Comparison of ENCODE assay signal across 8 cellular contexts in genomic region chr9:128902351-128903078, GRCh38. TPM values are rescaled to one million over a fixed set of nuclear protein-coding genes. Genes with fewer than 3 reads are reported as not detected.
DNase-seq lines count a peak whose midpoint lies in the region; ATAC-seq, FAIRE-seq and TF ChIP-seq lines count a peak whose summit lies in the region.

No MANE protein-coding gene starts in this region.

- H3K9ac ChIP-seq in H9 (ENCODE audit: extremely low read depth, insufficient read length, low read length) (no peak overlapping the region), kidney (ENCODE audit: low read length in 2 of 2) (no peak overlapping the region)

- intact Hi-C loops in kidney (cut with DNase I), result no loop called here

- no peak overlapping the region for H2AK5ac ChIP-seq in H9 (ENCODE audit: insufficient read length, low read length)

- H2AFZ ChIP-seq in H9 (ENCODE audit: low read length), result no peak overlapping the region

- H3K36me3 Mint-ChIP-seq in H9 (ENCODE audit: insufficient read depth in 1 of 3, low read depth in 3 of 3) (peaks cover 10 to 21% (median 12%) of the 10 kb centered on the region in 3 experiments), nephron progenitor cell (ENCODE audit: low read depth) (peaks cover 4% of the 10 kb centered on the region)
- peaks cover 9% of the 10 kb centered on the region for H3K36me3 Mint-ChIP-seq in activated T-cell treated with anti-CD3 and anti-CD28 coated beads, Interleukin-2, amount 50 U/mL, for 4 hours (ENCODE audit: insufficient read depth)

- no peak overlapping the region for H2BK12ac ChIP-seq in H9 (ENCODE audit: insufficient read length, low read depth, low read length)

- H3K9me3 ChIP-seq in H9 (ENCODE audit: control insufficient read depth, low read depth, low read length), result no peaks in the 10 kb centered on the region
- H3K9me3 ChIP-seq in kidney (ENCODE audit: control insufficient read depth in 1 of 2, low read length in 2 of 2), result no peaks in the 10 kb centered on the region

- H3K27ac Mint-ChIP-seq in H9 (peak overlapping the region; percentile 40 to 68 (median 47); a peak in 2 of 7 replicates), nephron progenitor cell (no peak overlapping the region)

- H3K36me3 ChIP-seq in kidney (ENCODE audit: control insufficient read depth in 1 of 2, insufficient read depth in 2 of 2, low read length in 2 of 2), result peaks cover 3 to 4% of the 10 kb centered on the region in 2 donors

- no peak overlapping the region for H3K4ac ChIP-seq in H9 (ENCODE audit: low read depth, low read length)

- H3K23ac ChIP-seq in H9 (ENCODE audit: insufficient read length, low read depth, low read length), result no peak overlapping the region

- no peaks in the 10 kb centered on the region for H3K27me3 ChIP-seq in H9 (ENCODE audit: insufficient read depth, low read length)

- H4K91ac ChIP-seq in H9 (ENCODE audit: insufficient read length, low read depth, low read length), result no peak overlapping the region

- peaks cover 3% of the 10 kb centered on the region; the same call in 1 of the 2 replicates for H3K79me2 ChIP-seq in H9 (ENCODE audit: insufficient read depth, low read length)

- H2BK5ac ChIP-seq in H9 (ENCODE audit: insufficient read length, low read length), result no peak overlapping the region

- WGBS in H9 (ENCODE audit: extremely low coverage, insufficient read length, low lambda C conversion rate), result no CpG with 5 or more reads among the region's 23 CpGs

- no peak overlapping the region for H4K8ac ChIP-seq in H9 (replicated peaks; ENCODE audit: insufficient read length, low read depth, low read length)

- H3K4me3 ChIP-seq in kidney (ENCODE audit: low read length in 2 of 2), result no peak overlapping the region

- no peak overlapping the region for H2BK15ac ChIP-seq in H9 (ENCODE audit: low read depth, low read length)

- no peak for TF ChIP-seq CTCF in H9 (conservative IDR thresholded peaks at IDR 0.05)
- no peak for TF ChIP-seq CTCF in kidney (IDR thresholded peaks at IDR 0.05; ENCODE audit: borderline replicate concordance, extremely low read depth, insufficient read depth)
- no peak for TF ChIP-seq CTCF in nephron progenitor cell (IDR thresholded peaks at IDR 0.05)

- H3K4me1 ChIP-seq in H9 (ENCODE audit: insufficient read depth, low read length), result no peaks in the 10 kb centered on the region
- H3K4me1 ChIP-seq in kidney (ENCODE audit: control insufficient read depth in 1 of 2, insufficient read depth in 1 of 2, low read depth in 1 of 2, low read length in 2 of 2), result peaks cover 0 to 3% of the 10 kb centered on the region in 2 donors

- no peak overlapping the region for H3K14ac ChIP-seq in H9 (ENCODE audit: insufficient read depth, low read length)

- no peak overlapping the region for H2BK20ac ChIP-seq in H9 (ENCODE audit: low read depth, low read length, poor library complexity, severe bottlenecking)

- no peaks in the 10 kb centered on the region for H3K23me2 ChIP-seq in H9 (ENCODE audit: insufficient read length, low read depth, low read length, poor library complexity, severe bottlenecking)

- H3K9me3 Mint-ChIP-seq in H9, result no peaks in the 10 kb centered on the region
- no peaks in the 10 kb centered on the region for H3K9me3 Mint-ChIP-seq in activated T-cell treated with anti-CD3 and anti-CD28 coated beads, Interleukin-2, amount 50 U/mL, for 4 hours
- H3K9me3 Mint-ChIP-seq in nephron progenitor cell, result no peaks in the 10 kb centered on the region

- H3K4me3 Mint-ChIP-seq in H9 (no peak overlapping the region), nephron progenitor cell (no peak overlapping the region)
- peak overlapping the region; percentile 69 for H3K4me3 Mint-ChIP-seq in activated T-cell treated with anti-CD3 and anti-CD28 coated beads, Interleukin-2, amount 50 U/mL, for 4 hours

- no peak overlapping the region for H3K27ac ChIP-seq in H9 (ENCODE audit: insufficient read length, low read depth, low read length)
- no peak overlapping the region for H3K27ac ChIP-seq in kidney (ENCODE audit: low read depth in 2 of 2, low read length in 2 of 2)

- no peak overlapping the region for H3K4me2 ChIP-seq in H9 (ENCODE audit: insufficient read depth, insufficient read length, low read length)

- H3K79me1 ChIP-seq in H9 (ENCODE audit: insufficient read depth, low read depth, low read length, poor library complexity, severe bottlenecking), result no peaks in the 10 kb centered on the region

- FAIRE-seq in kidney (lab: Jason Lieb, UNC) (no peak), frontal cortex (lab: Jason Lieb, UNC) (no peak)

- DNase-seq in H9 (no peak), NCI-H2081 (lab: John Stamatoyannopoulos, UW) (peak; percentile 57 to 76), kidney (peak; percentile 89), frontal cortex (ENCODE audit: low spot score in 2 of 2) (no peak), nephron progenitor cell (no peak)
- peak; percentile 83 for DNase-seq in activated T-cell treated with anti-CD3 and anti-CD28 coated beads, Interleukin-2, amount 50 U/mL, for 4 hours
- DNase-seq in stimulated activated CD8-positive, alpha-beta memory T cell treated with anti-CD3 and anti-CD28 coated beads, Interleukin-4, amount 100 ng/mL, for 4 hours (ENCODE audit: low read depth in 2 of 2, low spot score in 1 of 2), result peak; percentile 68 to 70

- no peak overlapping the region for H3K56ac ChIP-seq in H9 (ENCODE audit: insufficient read length, low read depth, low read length)

- peak; percentile 88 to 92 for ATAC-seq in activated T-cell treated with anti-CD3 and anti-CD28 coated beads, Interleukin-2, amount 50 U/mL, for 4 hours

- H3K4me1 Mint-ChIP-seq in H9 (peaks cover 2 to 9% of the 10 kb centered on the region in 2 experiments; a peak in 3 of 4 replicates), nephron progenitor cell (peaks cover 17% of the 10 kb centered on the region)
- H3K4me1 Mint-ChIP-seq in activated T-cell treated with anti-CD3 and anti-CD28 coated beads, Interleukin-2, amount 50 U/mL, for 4 hours (ENCODE audit: low read depth), result peaks cover 73% of the 10 kb centered on the region

- no peaks in the 10 kb centered on the region for H4K20me1 ChIP-seq in H9 (ENCODE audit: control insufficient read depth, insufficient read depth, insufficient read length)

- no peak overlapping the region for H2BK120ac ChIP-seq in H9 (ENCODE audit: low read depth, low read length, poor library complexity, severe bottlenecking)

- no peaks in the 10 kb centered on the region for H3K27me3 Mint-ChIP-seq in H9 (ENCODE audit: low read depth)
- no peaks in the 10 kb centered on the region for H3K27me3 Mint-ChIP-seq in activated T-cell treated with anti-CD3 and anti-CD28 coated beads, Interleukin-2, amount 50 U/mL, for 4 hours (ENCODE audit: low read depth)
- no peaks in the 10 kb centered on the region for H3K27me3 Mint-ChIP-seq in nephron progenitor cell (ENCODE audit: low read depth, poor library complexity)

- no peak overlapping the region for H3K18ac ChIP-seq in H9 (ENCODE audit: insufficient read length, low read depth, low read length)

- H4K5ac ChIP-seq in H9 (ENCODE audit: insufficient read length, low read depth, low read length), result no peak overlapping the region

- H3T11ph ChIP-seq in H9 (ENCODE audit: low read length), result no peak overlapping the region

- TF ChIP-seq POLR2A in GM10847 (IDR thresholded peaks at IDR 0.05; ENCODE audit: extremely low read depth, insufficient read length), result peak; percentile 26

RNA-seq across cellular contexts. Expression of gene PHYHD1, which starts 18.3 kb away (rescaled TPM):
- total RNA-seq in H9 (2021), result 18.0 and 22.2 TPM in 2 replicates
- under 1 TPM in 1 of 3 donors, not detected in 2; 0.20 TPM for total RNA-seq in activated T-cell treated with anti-CD3 and anti-CD28 coated beads, Interleukin-2, amount 50 U/mL, for 4 hours
- total RNA-seq in kidney, result 59.0 TPM
- 122 TPM for polyA plus RNA-seq in kidney (ENCODE audit: insufficient read depth, low read depth, low replicate concordance)
- 1.2 TPM for total RNA-seq in frontal cortex

RNA-seq across cellular contexts. Expression of gene LRRC8A, which starts 20.6 kb away (rescaled TPM):
- total RNA-seq in H9 (2021) (76.0 and 79.2 TPM in 2 replicates), kidney (37.4 TPM), frontal cortex (19.6 TPM)
- 10 to 100 TPM; 22.6 to 24.0 (median 23.6) TPM for total RNA-seq in activated T-cell treated with anti-CD3 and anti-CD28 coated beads, Interleukin-2, amount 50 U/mL, for 4 hours
- 18.5 TPM for polyA plus RNA-seq in kidney (ENCODE audit: insufficient read depth, low read depth, low replicate concordance)

RNA-seq across cellular contexts. Expression of gene KYAT1, which starts 20.8 kb away (rescaled TPM):
- 14.6 and 15.2 TPM in 2 replicates for total RNA-seq in H9 (2021)
- total RNA-seq in activated T-cell treated with anti-CD3 and anti-CD28 coated beads, Interleukin-2, amount 50 U/mL, for 4 hours, result 1 to 10 TPM; 4.7 to 5.6 (median 4.8) TPM
- total RNA-seq in kidney, result 5.1 TPM
- polyA plus RNA-seq in kidney (ENCODE audit: insufficient read depth, low read depth, low replicate concordance), result 17.0 TPM
- 9.8 TPM for total RNA-seq in frontal cortex

RNA-seq across cellular contexts. Expression of gene DOLK, which starts 44.9 kb away (rescaled TPM):
- 20.1 and 20.2 TPM in 2 replicates for total RNA-seq in H9 (2021)
- 10 to 100 TPM; 14.4 to 15.8 (median 15.2) TPM for total RNA-seq in activated T-cell treated with anti-CD3 and anti-CD28 coated beads, Interleukin-2, amount 50 U/mL, for 4 hours
- total RNA-seq in kidney, result 13.9 TPM
- polyA plus RNA-seq in kidney (ENCODE audit: insufficient read depth, low read depth, low replicate concordance), result 17.0 TPM
- total RNA-seq in frontal cortex, result 18.3 TPM

RNA-seq across cellular contexts. Expression of gene NUP188, which starts 45.0 kb away (rescaled TPM):
- total RNA-seq in H9 (2021) (101 and 104 TPM in 2 replicates), kidney (27.9 TPM), frontal cortex (22.0 TPM)
- 100 to 1,000 TPM; 166 to 183 (median 167) TPM for total RNA-seq in activated T-cell treated with anti-CD3 and anti-CD28 coated beads, Interleukin-2, amount 50 U/mL, for 4 hours
- polyA plus RNA-seq in kidney (ENCODE audit: insufficient read depth, low read depth, low replicate concordance), result 6.4 TPM

Comparison
In these comparisons a context has a peak if more than half of its experiments do, and no peak if none do; other contexts are left out.
1. DNase-seq: peak in NCI-H2081 (2 of 2), activated T-cell treated with anti-CD3 and anti-CD28 coated beads, Interleukin-2, amount 50 U/mL, for 4 hours (single experiment), kidney (single experiment) and stimulated activated CD8-positive, alpha-beta memory T cell treated with anti-CD3 and anti-CD28 coated beads, Interleukin-4, amount 100 ng/mL, for 4 hours (2 of 2); none in H9 (single experiment), frontal cortex (0 of 2) and nephron progenitor cell (single experiment).